ENCODE assay signal across 25 cellular contexts in genomic region chr6:44699851-44700250, GRCh38.
DNase-seq lines count a peak whose midpoint lies in the region; ATAC-seq and TF ChIP-seq lines count a peak whose summit lies in the region.
"Had no signal": no experiment of that assay in that cellular context is flagged by ENCODE, and none has a peak within 500 bp of the region (broad histone marks: within the 10 kb centered on the region; RNA-seq: fewer than 3 reads in every experiment).

No MANE protein-coding gene starts in this region.

- no peak for TF ChIP-seq CTCF in MCF 10A (IDR thresholded peaks at IDR 0.05; ENCODE audit: unreplicated experiment)
- no peak for TF ChIP-seq CTCF in breast epithelium (IDR thresholded peaks at IDR 0.05)
- no peak for TF ChIP-seq CTCF in foreskin keratinocyte (conservative IDR thresholded peaks at IDR 0.05)
- no peak for TF ChIP-seq CTCF in vagina (IDR thresholded peaks at IDR 0.05)
- TF ChIP-seq CTCF in heart right ventricle (IDR thresholded peaks at IDR 0.05): no peak

- no peaks in the 10 kb centered on the region for H3K27me3 Mint-ChIP-seq in MCF 10A (ENCODE audit: insufficient read depth, unreplicated experiment)

- WGBS in heart right ventricle, 2 donors: 65 to 93% methylated on average over 2 of the region's 2 CpGs

- H3K4me1 ChIP-seq in breast epithelium: no peaks in the 10 kb centered on the region
- H3K4me1 ChIP-seq in foreskin keratinocyte: peaks cover 6% of the 10 kb centered on the region
- H3K4me1 ChIP-seq in vagina: no peaks in the 10 kb centered on the region
- H3K4me1 ChIP-seq in heart right ventricle: peaks cover 0 to 15% (median 4%) of the 10 kb centered on the region in 9 donors
- H3K4me1 ChIP-seq: BE2C, HAP-1 had no signal

- no peak overlapping the region for H3K4me3 Mint-ChIP-seq in MCF 10A (ENCODE audit: unreplicated experiment)
- H3K4me3 Mint-ChIP-seq: CD14-positive monocyte, HFFc6 had no signal

- H3K4me1 Mint-ChIP-seq in MCF 10A (ENCODE audit: insufficient read depth, unreplicated experiment): no peaks in the 10 kb centered on the region
- H3K4me1 Mint-ChIP-seq: CD14-positive monocyte had no signal

- BruUV-seq in MCF 10A (replicated peaks; lab: Mats Ljungman, UMichigan): no TSS peak

- no peak overlapping the region for H3K27ac ChIP-seq in breast epithelium
- H3K27ac ChIP-seq in foreskin keratinocyte: no peak overlapping the region
- no peak overlapping the region for H3K27ac ChIP-seq in vagina
- H3K27ac ChIP-seq in heart right ventricle: no peak overlapping the region
- H3K27ac ChIP-seq: 22Rv1, SK-N-MC had no signal

- H3K9me3 ChIP-seq in breast epithelium (no peaks in the 10 kb centered on the region), vagina (no peaks in the 10 kb centered on the region), heart right ventricle (no peaks in the 10 kb centered on the region)
- H3K9me3 ChIP-seq: BE2C, HAP-1 had no signal

- ATAC-seq in foreskin keratinocyte (peak; percentile 51), heart right ventricle (no peak)
- ATAC-seq: Panc1 had no signal

- CTCF ChIA-PET in MCF 10A (lab: Yijun Ruan, JAX): interaction anchor here (0.5 kb wide), 1 partner anchor 33 kb away, joined by 3 read pairs; no protein-coding TSS in a partner anchor

- no peaks in the 10 kb centered on the region for H3K36me3 Mint-ChIP-seq in MCF 10A (ENCODE audit: insufficient read depth, unreplicated experiment)
- H3K36me3 Mint-ChIP-seq: CD14-positive monocyte had no signal

- TF ChIP-seq POLR2A in breast epithelium (IDR thresholded peaks at IDR 0.05) (no peak), vagina (IDR thresholded peaks at IDR 0.05) (no peak)

- no peak overlapping the region for H3K4me3 ChIP-seq in breast epithelium
- no peak overlapping the region for H3K4me3 ChIP-seq in vagina
- H3K4me3 ChIP-seq in heart right ventricle: no peak overlapping the region
- H3K4me3 ChIP-seq: HAP-1, SK-N-MC had no signal

- intact Hi-C loops in MCF 10A (cut with micrococcal nuclease): no loop called here
- intact Hi-C loops in breast epithelium (cut with DNase I; ENCODE audit: low total_unique reads): no loop called here
- intact Hi-C loops in vagina (cut with DNase I): no loop called here
- intact Hi-C loops in heart right ventricle (cut with DNase I): no loop called here

- POLR2A ChIA-PET in MCF 10A (lab: Yijun Ruan, JAX): no interaction called here

- H3K9me3 Mint-ChIP-seq in MCF 10A (ENCODE audit: unreplicated experiment): no peaks in the 10 kb centered on the region
- H3K9me3 Mint-ChIP-seq: HFFc6 had no signal

- no peaks in the 10 kb centered on the region for H3K27me3 ChIP-seq in breast epithelium
- H3K27me3 ChIP-seq in foreskin keratinocyte: no peaks in the 10 kb centered on the region
- no peaks in the 10 kb centered on the region for H3K27me3 ChIP-seq in vagina
- H3K27me3 ChIP-seq in heart right ventricle: no peaks in the 10 kb centered on the region
- H3K27me3 ChIP-seq: BE2C had no signal

- peak; percentile 9 for DNase-seq in MCF 10A (ENCODE audit: unreplicated experiment)
- DNase-seq in breast epithelium (ENCODE audit: low spot score in 2 of 2): no peak
- peak; percentile 80 for DNase-seq in amniotic epithelial cell (ENCODE audit: low read depth)
- peak; percentile 49 to 61 for DNase-seq in foreskin keratinocyte
- no peak for DNase-seq in vagina (ENCODE audit: extremely low spot score in 2 of 2)
- no peak for DNase-seq in ecto neural progenitor cell (ENCODE audit: low spot score)
- DNase-seq in heart right ventricle: no peak
- DNase-seq: BE2C, Calu3, DND-41, GOT3, HFFc6, KBM-7, NCI-H1048, NCI-H1417, NCI-H1694, NCI-H2029 treated with DMSO at 0.1 percent for 48 hours, NCI-H510A, NCI-H69, SHP77 treated with DMSO at 0.1 percent for 48 hours had no signal

- no peak overlapping the region for H3K27ac Mint-ChIP-seq in MCF 10A (ENCODE audit: low read depth, unreplicated experiment)
- H3K27ac Mint-ChIP-seq: CD14-positive monocyte, HFFc6 had no signal

- H3K36me3 ChIP-seq in breast epithelium (no peaks in the 10 kb centered on the region), vagina (no peaks in the 10 kb centered on the region), heart right ventricle (no peaks in the 10 kb centered on the region)
- H3K36me3 ChIP-seq: BE2C, HAP-1 had no signal

Comparison
In these comparisons a context has a peak if more than half of its experiments do, and no peak if none do; other contexts are left out.
1. DNase-seq: peak in MCF 10A (single experiment), amniotic epithelial cell (single experiment) and foreskin keratinocyte (2 of 2); none in breast epithelium (0 of 2), vagina (0 of 2), ecto neural progenitor cell (single experiment) and heart right ventricle (0 of 2).